In the genomic region with DNA sequence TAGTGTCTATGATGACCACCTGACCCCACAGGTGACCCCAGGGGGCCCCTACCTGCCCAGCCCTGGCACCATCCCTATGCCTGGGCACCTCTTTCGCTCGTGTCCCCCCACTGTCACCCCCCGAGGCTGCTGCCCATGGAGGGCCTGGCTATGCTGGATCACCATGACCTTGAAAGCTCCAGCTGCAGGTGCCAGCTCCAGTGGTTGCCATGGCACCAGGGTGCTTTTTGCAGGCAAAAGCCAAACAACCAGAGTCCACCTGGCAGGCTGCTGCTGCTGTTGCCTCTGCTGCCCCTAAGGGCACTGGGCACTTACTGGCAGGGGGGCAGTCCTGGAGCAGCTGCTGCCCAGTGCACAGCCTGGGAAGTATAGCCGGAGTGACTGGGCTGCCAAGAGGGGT, we compare ENCODE assay signal across 15 cellular contexts. TPM values are rescaled to one million over a fixed set of nuclear protein-coding genes. Genes with fewer than 3 reads are reported as not detected.
DNase-seq lines count a peak whose midpoint lies in the region; ATAC-seq, FAIRE-seq and TF ChIP-seq lines count a peak whose summit lies in the region.
"Had no signal": no experiment of that assay in that cellular context is flagged by ENCODE, and none has a peak within 500 bp of the region (broad histone marks: within the 10 kb centered on the region; RNA-seq: fewer than 3 reads in every experiment).

No MANE protein-coding gene starts in this region.

- DNase-seq in DMS 273 (lab: John Stamatoyannopoulos, UW; ENCODE audit: unreplicated experiment), result peak; percentile 29
- DNase-seq in DMS 273 treated with DMSO at 0.1 percent for 48 hours (lab: John Stamatoyannopoulos, UW), result no peak
- DNase-seq in NCI-H2196 treated with DMSO at 0.1 percent for 48 hours (lab: John Stamatoyannopoulos, UW; ENCODE audit: unreplicated experiment), result peak; percentile 65
- no peak for DNase-seq in endothelial cell of umbilical vein (ENCODE audit: low read depth, low spot score)
- DNase-seq in stimulated activated CD8-positive, alpha-beta memory T cell treated with anti-CD3 and anti-CD28 coated beads, Interleukin-4, amount 100 ng/mL, for 48 hours, result no peak
- DNase-seq: activated CD8-positive, alpha-beta memory T cell treated with anti-CD3 and anti-CD28 coated beads, Interleukin-2, amount 10 ng/mL, durations not matched to agents 7 days and 5 days; activated naive CD8-positive, alpha-beta T cell treated with anti-CD3 and anti-CD28 coated beads for 36 hours; cortex of kidney; NCI-H1694 had no signal

- H3K27ac ChIP-seq in endothelial cell of umbilical vein (ENCODE audit: insufficient read depth, low read depth, low read length), result peak overlapping the region; percentile 43
- H3K27ac ChIP-seq in subcutaneous abdominal adipose tissue (ENCODE audit: low read depth, low read length), result peak overlapping the region; percentile 37
- H3K27ac ChIP-seq: 22Rv1 had no signal

- CTCF ChIA-PET in endothelial cell of umbilical vein (lab: Charles Lee), result interaction anchor here (0.6 to 19.0 kb wide), 11 partner anchors 9 to 269 kb away, joined by 3 to 903 read pairs (median 6); a partner anchor contains a TSS

- no peak overlapping the region for H2AFZ ChIP-seq in endothelial cell of umbilical vein (ENCODE audit: low read depth, low read length)

- peaks cover 26% of the 10 kb centered on the region for H3K4me1 ChIP-seq in endothelial cell of umbilical vein (ENCODE audit: control insufficient read depth, extremely low read depth, insufficient read depth, low read length)
- peaks cover 10 to 45% (median 24%) of the 10 kb centered on the region in 5 donors for H3K4me1 ChIP-seq in subcutaneous abdominal adipose tissue (ENCODE audit: control insufficient read depth in 5 of 5, insufficient read depth in 5 of 5, low read length in 5 of 5)

- H3K9ac ChIP-seq in endothelial cell of umbilical vein (replicated peaks; ENCODE audit: extremely low read depth, insufficient read depth, low read length), result no peak overlapping the region
- H3K9ac ChIP-seq in subcutaneous abdominal adipose tissue (ENCODE audit: low read length in 5 of 5), result no peak overlapping the region

- H3K4me2 ChIP-seq in endothelial cell of umbilical vein (ENCODE audit: insufficient read depth, low read length), result no peak overlapping the region

- no peaks in the 10 kb centered on the region for H4K20me1 ChIP-seq in endothelial cell of umbilical vein (replicated peaks; ENCODE audit: control insufficient read depth, extremely low read depth, insufficient read depth, low read length)

- H3K4me3 ChIP-seq in endothelial cell of umbilical vein (replicated peaks in 1 of 3; ENCODE audit: insufficient read depth in 1 of 3, low read depth in 1 of 3, low read length in 3 of 3) (no peak overlapping the region), subcutaneous abdominal adipose tissue (ENCODE audit: low read depth in 1 of 5, low read length in 5 of 5) (no peak overlapping the region)

- intact Hi-C loops in endothelial cell of umbilical vein (cut with micrococcal nuclease), result loop anchor here (2.0 kb wide), 1 partner anchor 21 kb away; no protein-coding TSS in a partner anchor

- no peak for FAIRE-seq in endothelial cell of umbilical vein (lab: Jason Lieb, UNC)

- BruUV-seq in endothelial cell of umbilical vein (replicated peaks; lab: Mats Ljungman, UMichigan), result no TSS peak

- dilution Hi-C loops in endothelial cell of umbilical vein (cut with MboI; ENCODE audit: extremely low pct_ligation_motif_present, low sequenced_read_pairs), result loop anchor here (25.0 kb wide), 1 partner anchor 268 kb away; a partner anchor contains a TSS

- no peak for TF ChIP-seq POLR2A in endothelial cell of umbilical vein (IDR thresholded peaks at IDR 0.05; ENCODE audit: low read depth, low read length)

- peak in 1 of 2 donors; percentile 5 for TF ChIP-seq CTCF in endothelial cell of umbilical vein (IDR thresholded peaks at IDR 0.05; ENCODE audit: extremely low read depth in 1 of 2, insufficient read depth in 1 of 2, low read depth in 1 of 2, low read length in 2 of 2)

- H3K9me3 ChIP-seq in endothelial cell of umbilical vein (replicated peaks; ENCODE audit: control insufficient read depth, insufficient read depth, low read length) (no peaks in the 10 kb centered on the region), subcutaneous abdominal adipose tissue (ENCODE audit: control insufficient read depth in 5 of 5, low read length in 5 of 5) (no peaks in the 10 kb centered on the region)

- H3K27me3 ChIP-seq in endothelial cell of umbilical vein (ENCODE audit: control insufficient read depth in 2 of 2, insufficient read depth in 2 of 2, low read length in 2 of 2) (no peaks in the 10 kb centered on the region), subcutaneous abdominal adipose tissue (ENCODE audit: control insufficient read depth in 5 of 5, insufficient read depth in 4 of 5, low read length in 5 of 5) (peaks cover 0 to 4% (median 0%) of the 10 kb centered on the region in 5 donors)

- POLR2A ChIA-PET in endothelial cell of umbilical vein (lab: Charles Lee), result interaction anchor here (0.6 to 1.5 kb wide), 3 partner anchors 34 to 1332 kb away, joined by 3 to 6 read pairs (median 4); no protein-coding TSS in a partner anchor

- ATAC-seq in HG02588 (IDR thresholded peaks at IDR 0.05; ENCODE audit: unreplicated experiment) (no peak), GM19455 (IDR thresholded peaks at IDR 0.05; ENCODE audit: unreplicated experiment) (no peak)
- ATAC-seq: activated CD8-positive, alpha-beta memory T cell treated with anti-CD3 and anti-CD28 coated beads, Interleukin-2, amount 10 ng/mL, durations not matched to agents 7 days and 5 days; natural killer cell treated with Interleukin-12 subunit alpha and Interleukin-12 subunit beta and Interleukin-15 and Interleukin-18, amount 100 ng/mL, for 72 hours had no signal

- no peaks in the 10 kb centered on the region for H3K79me2 ChIP-seq in endothelial cell of umbilical vein (ENCODE audit: control insufficient read depth, insufficient read depth, low read length)

- H3K36me3 ChIP-seq in endothelial cell of umbilical vein (ENCODE audit: control insufficient read depth in 2 of 2, extremely low read depth in 1 of 2, insufficient read depth in 2 of 2, low read length in 2 of 2) (peaks cover 0 to 15% of the 10 kb centered on the region in 2 experiments), subcutaneous abdominal adipose tissue (ENCODE audit: control insufficient read depth in 5 of 5, insufficient read depth in 5 of 5, low read length in 5 of 5) (peaks cover 0 to 24% (median 15%) of the 10 kb centered on the region in 5 donors)

- H3K9me1 ChIP-seq in endothelial cell of umbilical vein (replicated peaks; ENCODE audit: control insufficient read depth, extremely low read depth, insufficient read depth, low read length), result no peaks in the 10 kb centered on the region

TF ChIP-seq in endothelial cell of umbilical vein, 7 proteins besides CTCF, POLR2A, EP300 and RAD21:
- TF ChIP-seq GATA2 (IDR thresholded peaks at IDR 0.05; ENCODE audit: insufficient read depth, insufficient read length, low read depth, low read length), result no peak
- TF ChIP-seq POLR2AphosphoS5 (IDR thresholded peaks at IDR 0.05; ENCODE audit: insufficient read depth, low read depth, low read length), result no peak
- no peak for TF ChIP-seq JUN (IDR thresholded peaks at IDR 0.05; ENCODE audit: borderline replicate concordance, insufficient read depth, insufficient read length, low read depth)
- no peak for TF ChIP-seq MYC (IDR thresholded peaks at IDR 0.05; ENCODE audit: low read depth, low read length)
- no peak for TF ChIP-seq FOS (IDR thresholded peaks at IDR 0.05; ENCODE audit: borderline replicate concordance, insufficient read depth, low read length)
- no peak for TF ChIP-seq EZH2 (IDR thresholded peaks at IDR 0.05; ENCODE audit: borderline replicate concordance, low read depth, low read length, severe bottlenecking)
- TF ChIP-seq, protein P1, sequence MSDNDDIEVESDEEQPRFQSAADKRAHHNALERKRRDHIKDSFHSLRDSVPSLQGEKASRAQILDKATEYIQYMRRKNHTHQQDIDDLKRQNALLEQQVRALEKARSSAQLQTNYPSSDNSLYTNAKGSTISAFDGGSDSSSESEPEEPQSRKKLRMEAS (IDR thresholded peaks at IDR 0.05; ENCODE audit: insufficient read depth, insufficient read length), result no peak

RNA-seq across cellular contexts. Expression of a gene that starts 21.7 kb away (rescaled TPM):
- total RNA-seq in endothelial cell of umbilical vein, result 13.5 and 15.5 TPM in 2 replicates
- 27.5 and 32.9 TPM in 2 replicates for polyA plus RNA-seq in endothelial cell of umbilical vein
- 21.2 and 23.3 TPM in 2 replicates for polyA plus RNA-seq in endothelial cell of umbilical vein (2011; cell fraction: cytosol; rRNA removed)
- polyA plus RNA-seq in endothelial cell of umbilical vein (2011; cell fraction: nucleus; rRNA removed), result 12.9 and 13.5 TPM in 2 replicates
- polyA plus RNA-seq in endothelial cell of umbilical vein (2012), result 17.5 and 18.0 TPM in 2 replicates
- polyA minus RNA-seq in endothelial cell of umbilical vein, result 37.9 and 50.1 TPM in 2 replicates
- not detected for polyA minus RNA-seq in endothelial cell of umbilical vein (2011; cell fraction: cytosol; rRNA and poly(A)+ RNA removed)
- polyA minus RNA-seq in endothelial cell of umbilical vein (2011; cell fraction: nucleus; rRNA and poly(A)+ RNA removed), result 9.8 and 10.2 TPM in 2 replicates
- total RNA-seq: activated CD8-positive, alpha-beta memory T cell treated with anti-CD3 and anti-CD28 coated beads, Interleukin-2, amount 10 ng/mL, durations not matched to agents 7 days and 5 days had no signal

RNA-seq across cellular contexts. Expression of a gene that starts 36.0 kb away (rescaled TPM):
- not detected in 2 replicates for total RNA-seq in endothelial cell of umbilical vein
- polyA plus RNA-seq in endothelial cell of umbilical vein, result 0.11 TPM in 1 of 2 replicates, not detected in the other
- polyA plus RNA-seq in endothelial cell of umbilical vein (2011; cell fraction: cytosol; rRNA removed), result not detected in 2 replicates
- 0.13 TPM in 1 of 2 replicates, not detected in the other for polyA plus RNA-seq in endothelial cell of umbilical vein (2011; cell fraction: nucleus; rRNA removed)
- not detected in 2 replicates for polyA plus RNA-seq in endothelial cell of umbilical vein (2012)
- polyA minus RNA-seq in endothelial cell of umbilical vein, result 0.25 TPM in 1 of 2 replicates, not detected in the other
- polyA minus RNA-seq in endothelial cell of umbilical vein (2011; cell fraction: cytosol; rRNA and poly(A)+ RNA removed), result not detected
- polyA minus RNA-seq in endothelial cell of umbilical vein (2011; cell fraction: nucleus; rRNA and poly(A)+ RNA removed), result not detected in 2 replicates
- total RNA-seq: activated CD8-positive, alpha-beta memory T cell treated with anti-CD3 and anti-CD28 coated beads, Interleukin-2, amount 10 ng/mL, durations not matched to agents 7 days and 5 days; activated naive CD8-positive, alpha-beta T cell treated with anti-CD3 and anti-CD28 coated beads for 36 hours; natural killer cell treated with Interleukin-12 subunit alpha and Interleukin-12 subunit beta and Interleukin-15 and Interleukin-18, amount 100 ng/mL, for 72 hours; skeletal muscle tissue had no signal

RNA-seq across cellular contexts. Expression of a gene that starts 57.3 kb away (rescaled TPM):
- total RNA-seq in endothelial cell of umbilical vein, result 38.0 and 40.8 TPM in 2 replicates
- polyA plus RNA-seq in endothelial cell of umbilical vein, result 50.4 and 57.7 TPM in 2 replicates
- polyA plus RNA-seq in endothelial cell of umbilical vein (2011; cell fraction: cytosol; rRNA removed), result 26.7 and 27.7 TPM in 2 replicates
- 90.4 and 91.7 TPM in 2 replicates for polyA plus RNA-seq in endothelial cell of umbilical vein (2011; cell fraction: nucleus; rRNA removed)
- 12.4 and 13.2 TPM in 2 replicates for polyA plus RNA-seq in endothelial cell of umbilical vein (2012)
- polyA minus RNA-seq in endothelial cell of umbilical vein, result 54.1 and 56.9 TPM in 2 replicates
- 28.9 TPM for polyA minus RNA-seq in endothelial cell of umbilical vein (2011; cell fraction: cytosol; rRNA and poly(A)+ RNA removed)
- 42.6 and 56.7 TPM in 2 replicates for polyA minus RNA-seq in endothelial cell of umbilical vein (2011; cell fraction: nucleus; rRNA and poly(A)+ RNA removed)
- total RNA-seq: activated naive CD8-positive, alpha-beta T cell treated with anti-CD3 and anti-CD28 coated beads for 36 hours had no signal

Comparison
In these comparisons a context has a peak if more than half of its experiments do, and no peak if none do; other contexts are left out.
1. DNase-seq: peak in DMS 273 (single experiment) and NCI-H2196 treated with DMSO at 0.1 percent for 48 hours (single experiment); none in DMS 273 treated with DMSO at 0.1 percent for 48 hours (single experiment), endothelial cell of umbilical vein (single experiment) and stimulated activated CD8-positive, alpha-beta memory T cell treated with anti-CD3 and anti-CD28 coated beads, Interleukin-4, amount 100 ng/mL, for 48 hours (single experiment).